28 cellular contexts compared by ENCODE assay signal in genomic region chr15:67646847-67647246, GRCh38.
"Had no signal": no experiment of that assay in that cellular context is flagged by ENCODE, and none has a peak within 500 bp of the region (broad histone marks: within the 10 kb centered on the region; RNA-seq: fewer than 3 reads in every experiment).

No MANE protein-coding gene starts in this region.

- H3K27me3 ChIP-seq: neural progenitor cell, ovary, spleen, suprapubic skin, testis, tibial artery, transverse colon, upper lobe of right lung, uterus had no signal

- H3K36me3 ChIP-seq: ovary, uterus had no signal

- H3K9ac ChIP-seq: neural progenitor cell, parathyroid adenoma had no signal

- H3K4me2 ChIP-seq: neural progenitor cell, smooth muscle cell had no signal

- H3K4me1 ChIP-seq: parathyroid adenoma, psoas muscle, spleen, suprapubic skin, testis, tibial artery, transverse colon, upper lobe of right lung, uterus had no signal

- DNase-seq: natural killer cell; occipital lobe; ovary; posterior cingulate gyrus; psoas muscle; right cardiac atrium; spleen; stimulated activated CD4-positive, alpha-beta T cell treated with anti-CD3 and anti-CD28 coated beads, Interleukin-12 subunit alpha, Interleukin-12 subunit beta, amount 100 ng/mL, for 4 hours; stimulated activated CD4-positive, alpha-beta T cell treated with anti-CD3 and anti-CD28 coated beads, Interleukin-1b, Interleukin-23, amount 100 ng/mL, for 48 hours; stimulated activated CD4-positive, alpha-beta T cell treated with anti-CD3 and anti-CD28 coated beads, Interleukin-4, amount 100 ng/mL, for 1 hour; stimulated activated CD4-positive, alpha-beta T cell treated with anti-CD3 and anti-CD28 coated beads, Interleukin-4, amount 100 ng/mL, for 4 hours; stimulated activated CD8-positive, alpha-beta memory T cell treated with anti-CD3 and anti-CD28 coated beads, Interleukin-4, amount 100 ng/mL, for 48 hours; stimulated activated naive CD4-positive, alpha-beta T cell; stimulated activated naive CD8-positive, alpha-beta T cell treated with anti-CD3 and anti-CD28 coated beads, Interleukin-15, amount 100 ng/mL, for 72 hours; stimulated activated naive CD8-positive, alpha-beta T cell treated with anti-CD3 and anti-CD28 coated beads, Interleukin-15, Interleukin-2, amounts not matched to agents 100 U/mL and 50 U/mL, for 24 hours; substantia nigra; testis; tibial artery; transverse colon; upper lobe of right lung; uterus had no signal

- H3K27ac ChIP-seq: neural progenitor cell, ovary, parathyroid adenoma, psoas muscle, skin epidermis, spleen, suprapubic skin, testis, tibial artery, transverse colon, upper lobe of right lung, uterus had no signal

- ATAC-seq: natural killer cell; psoas muscle; right cardiac atrium; sciatic nerve; stimulated activated memory B cell treated with anti-CD40 and anti-IgM and Interleukin-4, amounts not matched to agents 10 μg/mL and 1 μg/mL and 100 μg/mL, for 72 hours; stimulated activated naive CD8-positive, alpha-beta T cell treated with anti-CD3 and anti-CD28 coated beads, Interleukin-15, amount 100 ng/mL, for 72 hours; stimulated activated naive CD8-positive, alpha-beta T cell treated with anti-CD3 and anti-CD28 coated beads, Interleukin-15, Interleukin-2, amounts not matched to agents 100 U/mL and 50 U/mL, for 24 hours; upper lobe of right lung had no signal

- H3K9me3 ChIP-seq: ovary, psoas muscle, spleen, suprapubic skin, testis, tibial artery, transverse colon, upper lobe of right lung, uterus had no signal

- H3K79me2 ChIP-seq: parathyroid adenoma had no signal

- H2AFZ ChIP-seq: neural progenitor cell, parathyroid adenoma had no signal

- H3K4me3 ChIP-seq: neural progenitor cell, ovary, psoas muscle, skin epidermis, smooth muscle cell, spleen, suprapubic skin, testis, tibial artery, transverse colon, upper lobe of right lung, uterus had no signal
